Comparison of ENCODE assay signal across 8 cellular contexts in the genomic region with DNA sequence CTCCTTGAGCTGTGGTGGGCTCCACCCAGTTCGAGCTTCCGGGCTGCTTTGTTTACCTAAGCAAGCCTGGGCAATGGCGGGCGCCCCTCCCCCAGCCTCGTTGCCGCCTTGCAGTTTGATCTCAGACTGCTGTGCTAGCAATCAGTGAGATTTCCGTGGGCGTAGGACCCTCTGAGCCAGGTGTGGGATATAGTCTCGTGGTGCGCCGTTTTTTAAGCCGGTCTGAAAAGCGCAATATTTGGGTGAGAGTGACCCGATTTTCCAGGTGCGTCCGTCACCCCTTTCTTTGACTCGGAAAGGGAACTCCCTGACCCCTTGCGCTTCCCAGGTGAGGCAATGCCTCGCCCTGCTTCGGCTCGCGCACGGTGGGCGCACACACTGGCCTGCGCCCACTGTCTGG.
DNase-seq lines count a peak whose midpoint lies in the region; ATAC-seq and TF ChIP-seq lines count a peak whose summit lies in the region.
"Not testable (repeated sequence)": the region's sequence is repeated elsewhere in the genome, so short reads cannot be mapped to it uniquely, and the experiment has no call there.

No MANE protein-coding gene starts in this region.

- H3K56ac ChIP-seq in H9 (ENCODE audit: insufficient read length, low read depth, low read length): not testable (repeated sequence)

- H4K5ac ChIP-seq in H9 (ENCODE audit: insufficient read length, low read depth, low read length): not testable (repeated sequence)

- TF ChIP-seq CTCF in CD4-positive, alpha-beta T cell (IDR thresholded peaks at IDR 0.05); H9 (conservative IDR thresholded peaks at IDR 0.05); endodermal cell (conservative IDR thresholded peaks at IDR 0.05); natural killer cell (IDR thresholded peaks at IDR 0.05); retinal pigment epithelial cell (conservative IDR thresholded peaks at IDR 0.05; ENCODE audit: low read depth, low read length): not testable (repeated sequence)

- CTCF ChIA-PET in CD4-positive, alpha-beta T cell (lab: Charles Lee): not testable (repeated sequence)

- DNase-seq in CD4-positive, alpha-beta T cell; H9; activated T-helper 1 cell treated with anti-CD3 and anti-CD28 coated beads, Interleukin-12 subunit alpha, Interleukin-12 subunit beta, Interleukin-2, Interleukin-4 antibody, amounts not matched to agents 30 ng/mL and 10 ng/mL and 1 ng/mL, durations not matched to agents 14 hours and 24 hours and 36 hours (ENCODE audit: low spot score); natural killer cell; retinal pigment epithelial cell (ENCODE audit: low read depth): not testable (repeated sequence)
- DNase-seq in endodermal cell: peak; percentile 51

- not testable (repeated sequence) for H2BK12ac ChIP-seq in H9 (ENCODE audit: insufficient read length, low read depth, low read length)

- not testable (repeated sequence) for H3K4me1 ChIP-seq in H9 (ENCODE audit: insufficient read depth, low read length); endodermal cell (ENCODE audit: control insufficient read depth, insufficient read depth, low read length); iPS-15b (ENCODE audit: control insufficient read depth, insufficient read depth, low read length)

- H3K4me3 ChIP-seq in endodermal cell (ENCODE audit: low read length) (peak overlapping the region; percentile 62), iPS-15b (ENCODE audit: low read depth, low read length) (peak overlapping the region; percentile 46), retinal pigment epithelial cell (ENCODE audit: low read length) (peak overlapping the region; percentile 25)

- H4K20me1 ChIP-seq in H9 (ENCODE audit: control insufficient read depth, insufficient read depth, insufficient read length): not testable (repeated sequence)

- not testable (repeated sequence) for H3K23me2 ChIP-seq in H9 (ENCODE audit: insufficient read length, low read depth, low read length, poor library complexity, severe bottlenecking)

- not testable (repeated sequence) for H2AFZ ChIP-seq in H9 (ENCODE audit: low read length)

- no CpG with 5 or more reads among the region's 25 CpGs for WGBS in H9 (ENCODE audit: extremely low coverage, insufficient read length, low lambda C conversion rate)
- whole genome bisulfite sequencing in endodermal cell (ENCODE audit: insufficient coverage in 1 of 2, insufficient read length in 1 of 2), 2 experiments: 42% methylated on average over 16 of the region's 25 CpGs; no CpG with 5 or more reads in 1 of the 2 experiments

- H3K4me3 Mint-ChIP-seq in CD4-positive, alpha-beta T cell: peak overlapping the region; percentile 45
- H3K4me3 Mint-ChIP-seq in H9 (peak overlapping the region; percentile 84), endodermal cell (peak overlapping the region; percentile 74), natural killer cell (peak overlapping the region; percentile 58)
- H3K4me3 Mint-ChIP-seq in T-helper 1 cell treated with Interleukin-12 subunit alpha and Interleukin-12 subunit beta and Interleukin-4 antibody, amounts not matched to agents 30 μg/mL and 1 μg/mL, for 36 hours: peak overlapping the region; percentile 14
- peak overlapping the region; percentile 30 for H3K4me3 Mint-ChIP-seq in activated T-helper 1 cell treated with anti-CD3 and anti-CD28 coated beads, Interleukin-12 subunit alpha, Interleukin-12 subunit beta, Interleukin-2, Interleukin-4 antibody, amounts not matched to agents 30 ng/mL and 10 ng/mL and 1 ng/mL, durations not matched to agents 14 hours and 24 hours and 36 hours

- not testable (repeated sequence) for H3K36me3 Mint-ChIP-seq in CD4-positive, alpha-beta T cell (ENCODE audit: low read depth); H9 (ENCODE audit: insufficient read depth in 1 of 3, low read depth in 3 of 3); T-helper 1 cell treated with Interleukin-12 subunit alpha and Interleukin-12 subunit beta and Interleukin-4 antibody, amounts not matched to agents 30 μg/mL and 1 μg/mL, for 36 hours (ENCODE audit: low read depth); activated T-helper 1 cell treated with anti-CD3 and anti-CD28 coated beads, Interleukin-12 subunit alpha, Interleukin-12 subunit beta, Interleukin-2, Interleukin-4 antibody, amounts not matched to agents 30 ng/mL and 10 ng/mL and 1 ng/mL, durations not matched to agents 14 hours and 24 hours and 36 hours (ENCODE audit: low read depth); endodermal cell (ENCODE audit: low read depth); natural killer cell

- ATAC-seq in CD4-positive, alpha-beta T cell (ENCODE audit: poor library complexity); natural killer cell: not testable (repeated sequence)

- not testable (repeated sequence) for H3T11ph ChIP-seq in H9 (ENCODE audit: low read length)

- H3K18ac ChIP-seq in H9 (ENCODE audit: insufficient read length, low read depth, low read length): peak overlapping the region; percentile 82

- H3K9ac ChIP-seq in H9 (ENCODE audit: extremely low read depth, insufficient read length, low read length): peak overlapping the region; percentile 75
- not testable (repeated sequence) for H3K9ac ChIP-seq in endodermal cell (ENCODE audit: extremely low read depth, low read length, poor library complexity, severe bottlenecking); iPS-15b (ENCODE audit: low read depth, low read length)

- not testable (repeated sequence) for H3K4me2 ChIP-seq in H9 (ENCODE audit: insufficient read depth, insufficient read length, low read length)

- not testable (repeated sequence) for H3K4me1 Mint-ChIP-seq in CD4-positive, alpha-beta T cell (ENCODE audit: low read depth); H9; T-helper 1 cell treated with Interleukin-12 subunit alpha and Interleukin-12 subunit beta and Interleukin-4 antibody, amounts not matched to agents 30 μg/mL and 1 μg/mL, for 36 hours (ENCODE audit: low read depth); activated T-helper 1 cell treated with anti-CD3 and anti-CD28 coated beads, Interleukin-12 subunit alpha, Interleukin-12 subunit beta, Interleukin-2, Interleukin-4 antibody, amounts not matched to agents 30 ng/mL and 10 ng/mL and 1 ng/mL, durations not matched to agents 14 hours and 24 hours and 36 hours (ENCODE audit: low read depth); endodermal cell; natural killer cell

- H3K27ac ChIP-seq in CD4-positive, alpha-beta T cell (ENCODE audit: low read depth, low read length); H9 (ENCODE audit: insufficient read length, low read depth, low read length); endodermal cell (ENCODE audit: low read depth, low read length): not testable (repeated sequence)

- not testable (repeated sequence) for H3K27ac Mint-ChIP-seq in CD4-positive, alpha-beta T cell; T-helper 1 cell treated with Interleukin-12 subunit alpha and Interleukin-12 subunit beta and Interleukin-4 antibody, amounts not matched to agents 30 μg/mL and 1 μg/mL, for 36 hours; activated T-helper 1 cell treated with anti-CD3 and anti-CD28 coated beads, Interleukin-12 subunit alpha, Interleukin-12 subunit beta, Interleukin-2, Interleukin-4 antibody, amounts not matched to agents 30 ng/mL and 10 ng/mL and 1 ng/mL, durations not matched to agents 14 hours and 24 hours and 36 hours; natural killer cell
- H3K27ac Mint-ChIP-seq in H9 (peak overlapping the region; percentile 85 to 99 (median 98); a peak in 6 of 7 replicates), endodermal cell (peak overlapping the region; percentile 97)

- not testable (repeated sequence) for H3K23ac ChIP-seq in H9 (ENCODE audit: insufficient read length, low read depth, low read length)

- not testable (repeated sequence) for H4K8ac ChIP-seq in H9 (replicated peaks; ENCODE audit: insufficient read length, low read depth, low read length)

- not testable (repeated sequence) for H3K27me3 ChIP-seq in CD4-positive, alpha-beta T cell (ENCODE audit: control insufficient read depth, insufficient read depth, low read length); H9 (ENCODE audit: insufficient read depth, low read length); endodermal cell (ENCODE audit: control insufficient read depth, insufficient read depth, low read length, poor library complexity, severe bottlenecking); iPS-15b (ENCODE audit: control insufficient read depth, insufficient read depth, low read length)

- not testable (repeated sequence) for H2BK20ac ChIP-seq in H9 (ENCODE audit: low read depth, low read length, poor library complexity, severe bottlenecking)

- not testable (repeated sequence) for H2BK120ac ChIP-seq in H9 (ENCODE audit: low read depth, low read length, poor library complexity, severe bottlenecking)

- H3K27me3 Mint-ChIP-seq in CD4-positive, alpha-beta T cell; H9 (ENCODE audit: low read depth); T-helper 1 cell treated with Interleukin-12 subunit alpha and Interleukin-12 subunit beta and Interleukin-4 antibody, amounts not matched to agents 30 μg/mL and 1 μg/mL, for 36 hours (ENCODE audit: low read depth); activated T-helper 1 cell treated with anti-CD3 and anti-CD28 coated beads, Interleukin-12 subunit alpha, Interleukin-12 subunit beta, Interleukin-2, Interleukin-4 antibody, amounts not matched to agents 30 ng/mL and 10 ng/mL and 1 ng/mL, durations not matched to agents 14 hours and 24 hours and 36 hours (ENCODE audit: insufficient read depth); natural killer cell (ENCODE audit: low read depth in 2 of 2): not testable (repeated sequence)
- H3K27me3 Mint-ChIP-seq in endodermal cell (ENCODE audit: insufficient read depth): peaks cover 11% of the 10 kb centered on the region

- H3K79me2 ChIP-seq in H9 (ENCODE audit: insufficient read depth, low read length): not testable (repeated sequence)

- not testable (repeated sequence) for H2BK15ac ChIP-seq in H9 (ENCODE audit: low read depth, low read length)

- peak overlapping the region; percentile 80; the same call in 1 of the 2 replicates for H3K14ac ChIP-seq in H9 (ENCODE audit: insufficient read depth, low read length)

- H3K9me3 ChIP-seq in CD4-positive, alpha-beta T cell (ENCODE audit: control insufficient read depth, low read length); H9 (ENCODE audit: control insufficient read depth, low read depth, low read length); endodermal cell (ENCODE audit: control insufficient read depth, low read length); iPS-15b (ENCODE audit: control insufficient read depth, insufficient read depth, low read length): not testable (repeated sequence)

- POLR2A ChIA-PET in CD4-positive, alpha-beta T cell (lab: Charles Lee): not testable (repeated sequence)

- H4K91ac ChIP-seq in H9 (ENCODE audit: insufficient read length, low read depth, low read length): not testable (repeated sequence)

- H3K4ac ChIP-seq in H9 (ENCODE audit: low read depth, low read length): not testable (repeated sequence)

- intact Hi-C loops in CD4-positive, alpha-beta T cell (cut with DNase I, micrococcal nuclease); activated T-helper 1 cell treated with anti-CD3 and anti-CD28 coated beads, Interleukin-12 subunit alpha, Interleukin-12 subunit beta, Interleukin-2, Interleukin-4 antibody, amounts not matched to agents 30 ng/mL and 10 ng/mL and 1 ng/mL, durations not matched to agents 14 hours and 24 hours and 36 hours (cut with micrococcal nuclease); natural killer cell (cut with micrococcal nuclease): not testable (repeated sequence)

- not testable (repeated sequence) for H3K9me3 Mint-ChIP-seq in CD4-positive, alpha-beta T cell; H9; T-helper 1 cell treated with Interleukin-12 subunit alpha and Interleukin-12 subunit beta and Interleukin-4 antibody, amounts not matched to agents 30 μg/mL and 1 μg/mL, for 36 hours; activated T-helper 1 cell treated with anti-CD3 and anti-CD28 coated beads, Interleukin-12 subunit alpha, Interleukin-12 subunit beta, Interleukin-2, Interleukin-4 antibody, amounts not matched to agents 30 ng/mL and 10 ng/mL and 1 ng/mL, durations not matched to agents 14 hours and 24 hours and 36 hours; endodermal cell; natural killer cell

- not testable (repeated sequence) for H3K79me1 ChIP-seq in H9 (ENCODE audit: insufficient read depth, low read depth, low read length, poor library complexity, severe bottlenecking)

- H2BK5ac ChIP-seq in H9 (ENCODE audit: insufficient read length, low read length): not testable (repeated sequence)

- H3K36me3 ChIP-seq in endodermal cell (ENCODE audit: control insufficient read depth, insufficient read depth, low read length); iPS-15b (ENCODE audit: control insufficient read depth, insufficient read depth, low read length): not testable (repeated sequence)

- not testable (repeated sequence) for H2AK5ac ChIP-seq in H9 (ENCODE audit: insufficient read length, low read length)

Comparison
In these comparisons a context has a peak if more than half of its experiments do, and no peak if none do; other contexts are left out.
1. H3K4me3 Mint-ChIP-seq: peak in every context shown above with its lines; median percentile 84 in H9; 74 in endodermal cell; 58 in natural killer cell; 45 in CD4-positive, alpha-beta T cell; 30 in activated T-helper 1 cell treated with anti-CD3 and anti-CD28 coated beads, Interleukin-12 subunit alpha, Interleukin-12 subunit beta, Interleukin-2, Interleukin-4 antibody, amounts not matched to agents 30 ng/mL and 10 ng/mL and 1 ng/mL, durations not matched to agents 14 hours and 24 hours and 36 hours; 14 in T-helper 1 cell treated with Interleukin-12 subunit alpha and Interleukin-12 subunit beta and Interleukin-4 antibody, amounts not matched to agents 30 μg/mL and 1 μg/mL, for 36 hours.